ENCODE assay signal across 10 cellular contexts in genomic region chr5:177382423-177383029, GRCh38. TPM values are rescaled to one million over a fixed set of nuclear protein-coding genes. Genes with fewer than 3 reads are reported as not detected.
DNase-seq lines count a peak whose midpoint lies in the region; ATAC-seq and TF ChIP-seq lines count a peak whose summit lies in the region.
"Had no signal": no experiment of that assay in that cellular context is flagged by ENCODE, and none has a peak within 500 bp of the region (broad histone marks: within the 10 kb centered on the region; RNA-seq: fewer than 3 reads in every experiment).

No MANE protein-coding gene starts in this region.

- H3K9me3 ChIP-seq in neural progenitor cell (ENCODE audit: low read depth) (no peaks in the 10 kb centered on the region), upper lobe of left lung (no peaks in the 10 kb centered on the region)

- no peaks in the 10 kb centered on the region for H3K4me1 ChIP-seq in neural progenitor cell
- H3K4me1 ChIP-seq in upper lobe of left lung: no peaks in the 10 kb centered on the region

- intact Hi-C loops in natural killer cell (cut with micrococcal nuclease): no loop called here

- ATAC-seq in natural killer cell (no peak), upper lobe of left lung (ENCODE audit: low FRiP score in 2 of 2) (no peak)

- WGBS in upper lobe of left lung, 2 donors: 36 to 43% methylated on average over 10 to 11 of the region's 11 CpGs

- H3K4me2 ChIP-seq in neural progenitor cell: no peak overlapping the region

- H2AFZ ChIP-seq in neural progenitor cell (replicated peaks): no peak overlapping the region

- no peak overlapping the region for H3K4me3 ChIP-seq in neural progenitor cell
- no peak overlapping the region for H3K4me3 ChIP-seq in upper lobe of left lung

- H3K9me3 Mint-ChIP-seq in neural progenitor cell (no peaks in the 10 kb centered on the region), natural killer cell (no peaks in the 10 kb centered on the region)

- H3K27ac ChIP-seq in neural progenitor cell (no peak overlapping the region), upper lobe of left lung (no peak overlapping the region)
- H3K27ac ChIP-seq: C4-2B had no signal

- peak; percentile 18 for DNase-seq in NCI-H748 (lab: John Stamatoyannopoulos, UW; ENCODE audit: unreplicated experiment)
- no peak for DNase-seq in NCI-H748 treated with DMSO at 0.1 percent for 48 hours (lab: John Stamatoyannopoulos, UW)
- DNase-seq in NCI-H1694 (lab: John Stamatoyannopoulos, UW): peak; percentile 13
- DNase-seq in dermis blood vessel endothelial cell: peak; percentile 64
- peak; percentile 59 for DNase-seq in neural progenitor cell (ENCODE audit: low spot score)
- no peak for DNase-seq in HuH-7.5 (ENCODE audit: low spot score)
- no peak for DNase-seq in natural killer cell
- DNase-seq in upper lobe of left lung: no peak
- DNase-seq: activated T-cell treated with anti-CD3 and anti-CD28 coated beads, Interleukin-2, amount 50 U/mL, for 1 hour had no signal

- H3K27ac Mint-ChIP-seq in neural progenitor cell: no peak overlapping the region
- H3K27ac Mint-ChIP-seq in natural killer cell: no peak overlapping the region

- H3K36me3 ChIP-seq in neural progenitor cell: no peaks in the 10 kb centered on the region
- no peaks in the 10 kb centered on the region for H3K36me3 ChIP-seq in upper lobe of left lung

- H3F3A ChIP-seq in neural progenitor cell (ENCODE audit: low read depth): peaks cover 4% of the 10 kb centered on the region

- H3K27me3 Mint-ChIP-seq in neural progenitor cell (ENCODE audit: insufficient read depth, low read depth) (peaks cover 18% of the 10 kb centered on the region), natural killer cell (ENCODE audit: low read depth in 2 of 2) (peaks cover 4 to 5% of the 10 kb centered on the region in 2 donors)

- no peak for TF ChIP-seq EP300 in upper lobe of left lung (IDR thresholded peaks at IDR 0.05)

- peaks cover 7% of the 10 kb centered on the region for H3K27me3 ChIP-seq in neural progenitor cell
- H3K27me3 ChIP-seq in upper lobe of left lung: no peaks in the 10 kb centered on the region

- H3K4me1 Mint-ChIP-seq in neural progenitor cell: peaks cover 15% of the 10 kb centered on the region
- H3K4me1 Mint-ChIP-seq in natural killer cell: peaks cover 7 to 19% of the 10 kb centered on the region in 2 donors

- no peaks in the 10 kb centered on the region for H3K79me2 ChIP-seq in neural progenitor cell (ENCODE audit: low read depth)

- TF ChIP-seq CTCF in neural progenitor cell (IDR thresholded peaks at IDR 0.05): peak; percentile 35
- no peak for TF ChIP-seq CTCF in natural killer cell (IDR thresholded peaks at IDR 0.05)
- TF ChIP-seq CTCF in upper lobe of left lung (IDR thresholded peaks at IDR 0.05): no peak

- H4K20me1 ChIP-seq in neural progenitor cell (ENCODE audit: low read depth): no peaks in the 10 kb centered on the region

- H3K4me3 Mint-ChIP-seq in neural progenitor cell (no peak overlapping the region), natural killer cell (no peak overlapping the region)

- H3K9ac ChIP-seq in neural progenitor cell: no peak overlapping the region

- no peak for TF ChIP-seq POLR2A in upper lobe of left lung (IDR thresholded peaks at IDR 0.05)

- H3K36me3 Mint-ChIP-seq in neural progenitor cell (no peaks in the 10 kb centered on the region), natural killer cell (no peaks in the 10 kb centered on the region)

RNA-seq across cellular contexts. Expression of gene SLC34A1, which starts 1.7 kb away (rescaled TPM):
- total RNA-seq in dermis blood vessel endothelial cell (not detected in 2 replicates), neural progenitor cell (ENCODE audit: low replicate concordance) (not detected in 2 replicates), natural killer cell (under 1 TPM; 0.50 to 0.66 (median 0.63) TPM), upper lobe of left lung (not detected)

RNA-seq across cellular contexts. Expression of gene PFN3, which starts 17.9 kb away (rescaled TPM):
- total RNA-seq in dermis blood vessel endothelial cell (not detected in 2 replicates), neural progenitor cell (ENCODE audit: low replicate concordance) (not detected in 2 replicates), natural killer cell (not detected), upper lobe of left lung (not detected)

RNA-seq across cellular contexts. Expression of gene RGS14, which starts 24.8 kb away (rescaled TPM):
- total RNA-seq in dermis blood vessel endothelial cell: 4.4 and 9.9 TPM in 2 replicates
- total RNA-seq in neural progenitor cell (ENCODE audit: low replicate concordance): 3.2 and 19.0 TPM in 2 replicates
- total RNA-seq in natural killer cell: 10 to 100 TPM; 57.3 to 87.0 (median 66.1) TPM
- total RNA-seq in upper lobe of left lung: 10 to 100 TPM; 11.9 to 39.1 (median 26.6) TPM

RNA-seq across cellular contexts. Expression of gene F12, which starts 26.8 kb away (rescaled TPM):
- total RNA-seq in dermis blood vessel endothelial cell: 0.85 and 1.3 TPM in 2 replicates
- 2.0 TPM in 1 of 2 replicates, not detected in the other for total RNA-seq in neural progenitor cell (ENCODE audit: low replicate concordance)
- total RNA-seq in natural killer cell: 1 to 10 TPM in 1 of 3 donors, under 1 TPM in 2; 0.66 to 1.7 (median 0.93) TPM
- 1 to 10 TPM in 4 of 6 donors, under 1 TPM in 1, not detected in 1; 0.91 to 7.8 (median 2.1) TPM for total RNA-seq in upper lobe of left lung

RNA-seq across cellular contexts. Expression of gene LMAN2, which starts 31.1 kb away (rescaled TPM):
- total RNA-seq in dermis blood vessel endothelial cell (407 and 457 TPM in 2 replicates), neural progenitor cell (ENCODE audit: low replicate concordance) (96.5 and 116 TPM in 2 replicates), natural killer cell (100 to 1,000 TPM; 112 to 124 (median 114) TPM), upper lobe of left lung (100 to 1,000 TPM; 134 to 263 (median 177) TPM)

Comparison
In these comparisons a context has a peak if more than half of its experiments do, and no peak if none do; other contexts are left out.
1. DNase-seq: peak in NCI-H748 (single experiment), NCI-H1694 (single experiment), dermis blood vessel endothelial cell (single experiment) and neural progenitor cell (single experiment); none in NCI-H748 treated with DMSO at 0.1 percent for 48 hours (single experiment), HuH-7.5 (single experiment), natural killer cell (single experiment) and upper lobe of left lung (0 of 2).